In genomic region chr2:43057742-43058706, GRCh38 we compare ENCODE assay signal across 16 cellular contexts.
A peak's percentile ranks its signal among the peaks of the same experiment; 100 is the strongest.
DNase-seq lines count a peak whose midpoint lies in the region; ATAC-seq and TF ChIP-seq lines count a peak whose summit lies in the region.
"Had no signal": no experiment of that assay in that cellular context is flagged by ENCODE, and none has a peak within 500 bp of the region (broad histone marks: within the 10 kb centered on the region; RNA-seq: fewer than 3 reads in every experiment).

No MANE protein-coding gene starts in this region.

- H4K20me1 ChIP-seq in SK-N-SH (ENCODE audit: insufficient read depth), result no peaks in the 10 kb centered on the region
- H4K20me1 ChIP-seq: BLaER1 had no signal

- H4K12ac ChIP-seq in trophoblast cell (ENCODE audit: low read depth, low read length), result no peak overlapping the region

- H3K4me3 Mint-ChIP-seq in endodermal cell, result no peak overlapping the region

- peaks cover 3% of the 10 kb centered on the region for H3K27me3 Mint-ChIP-seq in endodermal cell (ENCODE audit: insufficient read depth)

- no peak overlapping the region for H2BK5ac ChIP-seq in trophoblast cell (ENCODE audit: low read depth, low read length, poor library complexity)

- peaks cover 4% of the 10 kb centered on the region for H3K79me1 ChIP-seq in trophoblast cell (ENCODE audit: low read length)

- no peak overlapping the region for H3K27ac Mint-ChIP-seq in endodermal cell

- H3K4me1 ChIP-seq in SK-N-SH (ENCODE audit: control insufficient read depth in 1 of 2, insufficient read depth in 2 of 2, low read depth in 1 of 2, low read length in 1 of 2), result peaks cover 30 to 62% of the 10 kb centered on the region in 2 experiments
- peaks cover 4% of the 10 kb centered on the region for H3K4me1 ChIP-seq in endodermal cell (ENCODE audit: control insufficient read depth, insufficient read depth, low read length)
- peaks cover 9 to 11% of the 10 kb centered on the region in 2 experiments for H3K4me1 ChIP-seq in trophoblast cell (ENCODE audit: control insufficient read depth in 1 of 2, insufficient read depth in 2 of 2, low read length in 2 of 2)

- no peaks in the 10 kb centered on the region for H3K9me2 ChIP-seq in SK-N-SH

- ATAC-seq in GM21723 (IDR thresholded peaks at IDR 0.05; ENCODE audit: unreplicated experiment), result no peak
- ATAC-seq: upper lobe of right lung had no signal

- 93% methylated on average over 16 of the region's 20 CpGs for WGBS in SK-N-SH (ENCODE audit: low lambda C conversion rate)
- 77 to 79% methylated on average over 15 to 20 of the region's 20 CpGs for WGBS in endodermal cell (ENCODE audit: insufficient coverage in 1 of 2, insufficient read length in 1 of 2), 2 experiments
- WGBS in trophoblast cell (ENCODE audit: extremely low coverage, insufficient coverage, insufficient read length), result no CpG with 5 or more reads among the region's 20 CpGs

- TF ChIP-seq RAD21 in SK-N-SH (IDR thresholded peaks at IDR 0.05; ENCODE audit: low read length), result no peak

- H3K27me3 ChIP-seq in HL-60 (ENCODE audit: insufficient read depth, poor library complexity, severe bottlenecking) (no peaks in the 10 kb centered on the region), SK-N-SH (ENCODE audit: insufficient read depth) (no peaks in the 10 kb centered on the region), endodermal cell (ENCODE audit: control insufficient read depth, insufficient read depth, low read length, poor library complexity, severe bottlenecking) (no peaks in the 10 kb centered on the region), trophoblast cell (ENCODE audit: insufficient read depth, low read length) (no peaks in the 10 kb centered on the region), MG63 (no peaks in the 10 kb centered on the region)
- H3K27me3 ChIP-seq: BLaER1, upper lobe of right lung had no signal

- peaks cover 18% of the 10 kb centered on the region for H3K4me1 Mint-ChIP-seq in endodermal cell

- no peak for TF ChIP-seq EP300 in SK-N-SH (IDR thresholded peaks at IDR 0.05; ENCODE audit: borderline replicate concordance in 1 of 2, low read depth in 1 of 2, low read length in 1 of 2)

- no peak overlapping the region for H4K91ac ChIP-seq in trophoblast cell (ENCODE audit: low read depth, low read length)

- H3K4me2 ChIP-seq in SK-N-SH, result peak overlapping the region; percentile 53; the same call in 1 of the 2 replicates
- H3K4me2 ChIP-seq in trophoblast cell (ENCODE audit: low read length), result no peak overlapping the region

- peaks cover 25% of the 10 kb centered on the region for H3F3A ChIP-seq in SK-N-SH (replicated peaks; ENCODE audit: insufficient read depth)

- peak overlapping the region; percentile 22 for H3K14ac ChIP-seq in trophoblast cell (ENCODE audit: low read length)

- no peak overlapping the region for H3K4me3 ChIP-seq in HL-60 (replicated peaks; ENCODE audit: insufficient read depth, low read length)
- no peak overlapping the region for H3K4me3 ChIP-seq in SK-N-SH (ENCODE audit: low read depth in 2 of 2, low read length in 1 of 2)
- H3K4me3 ChIP-seq in endodermal cell (ENCODE audit: low read length), result no peak overlapping the region
- H3K4me3 ChIP-seq in trophoblast cell (ENCODE audit: low read depth, low read length), result no peak overlapping the region
- H3K4me3 ChIP-seq in MG63, result no peak overlapping the region
- H3K4me3 ChIP-seq: BLaER1, upper lobe of right lung had no signal

- TF ChIP-seq CTCF in HL-60 (IDR thresholded peaks at IDR 0.05; ENCODE audit: insufficient read depth, low read length), result no peak
- no peak for TF ChIP-seq CTCF in SK-N-SH (IDR thresholded peaks at IDR 0.05)
- TF ChIP-seq CTCF in endodermal cell (conservative IDR thresholded peaks at IDR 0.05), result no peak

- CTCF ChIA-PET in SK-N-SH (lab: Yijun Ruan, JAX), result interaction anchor here (0.6 to 1.1 kb wide), 2 partner anchors 34 to 176 kb away, joined by 3 read pairs; no protein-coding TSS in a partner anchor

- H3K27ac ChIP-seq in HL-60 (replicated peaks) (peak overlapping the region; percentile 12; the same call in 1 of the 2 replicates), SK-N-SH (ENCODE audit: low read depth in 2 of 2, low read length in 1 of 2) (peak overlapping the region in 1 of 2 experiments; percentile 68; a peak in 2 of 4 replicates), endodermal cell (ENCODE audit: low read depth, low read length) (peak overlapping the region; percentile 38), trophoblast cell (ENCODE audit: low read depth, low read length) (no peak overlapping the region)
- H3K27ac ChIP-seq: BLaER1, upper lobe of right lung had no signal

- POLR2A ChIA-PET in SK-N-SH (lab: Yijun Ruan, JAX), result no interaction called here

- peak overlapping the region; percentile 40 for H2AK5ac ChIP-seq in trophoblast cell (ENCODE audit: low read length)

- no peak overlapping the region for H3K23ac ChIP-seq in trophoblast cell (ENCODE audit: low read length)

- no peak overlapping the region for H3K18ac ChIP-seq in trophoblast cell (ENCODE audit: low read length)

- H2BK120ac ChIP-seq in trophoblast cell (ENCODE audit: insufficient read depth, low read length, poor library complexity), result no peak overlapping the region

- H3K36me3 ChIP-seq in SK-N-SH (replicated peaks in 1 of 2; ENCODE audit: control insufficient read depth in 1 of 2, insufficient read depth in 2 of 2, low read length in 1 of 2), result no peaks in the 10 kb centered on the region
- no peaks in the 10 kb centered on the region for H3K36me3 ChIP-seq in endodermal cell (ENCODE audit: control insufficient read depth, insufficient read depth, low read length)
- no peaks in the 10 kb centered on the region for H3K36me3 ChIP-seq in trophoblast cell (ENCODE audit: control insufficient read depth in 1 of 2, insufficient read depth in 2 of 2, low read length in 2 of 2)
- H3K36me3 ChIP-seq in MG63, result no peaks in the 10 kb centered on the region
- H3K36me3 ChIP-seq: BLaER1, upper lobe of right lung had no signal

- H3K9me3 ChIP-seq in SK-N-SH (0 out of 2 replicates have a peak, but pooled peaks cover 5% of the 10 kb centered on the region), endodermal cell (ENCODE audit: control insufficient read depth, low read length) (peaks cover 13% of the 10 kb centered on the region), trophoblast cell (ENCODE audit: insufficient read depth, low read depth, low read length) (peaks cover 4% of the 10 kb centered on the region), MG63 (peaks cover 5% of the 10 kb centered on the region)
- H3K9me3 ChIP-seq: upper lobe of right lung had no signal

- H3K9ac ChIP-seq in SK-N-SH, result no peak overlapping the region
- no peak overlapping the region for H3K9ac ChIP-seq in endodermal cell (ENCODE audit: extremely low read depth, low read length, poor library complexity, severe bottlenecking)
- no peak overlapping the region for H3K9ac ChIP-seq in trophoblast cell (ENCODE audit: low read length)
- H3K9ac ChIP-seq: BLaER1 had no signal

- no peak overlapping the region for H4K8ac ChIP-seq in trophoblast cell (ENCODE audit: low read depth, low read length)

- H3K79me2 ChIP-seq in SK-N-SH (ENCODE audit: insufficient read depth), result no peaks in the 10 kb centered on the region
- H3K79me2 ChIP-seq in trophoblast cell (ENCODE audit: control insufficient read depth, insufficient read depth, low read length, poor library complexity), result peaks cover 3% of the 10 kb centered on the region

- no peak for DNase-seq in HL-60 (ENCODE audit: low read depth in 1 of 2, low spot score in 1 of 2)
- DNase-seq in SK-N-SH, result no peak
- DNase-seq in endodermal cell, result peak; percentile 65
- DNase-seq in trophoblast cell, result peak in 1 of 2 donors; percentile 55
- no peak for DNase-seq in MG63
- DNase-seq in NCI-H1694 (lab: John Stamatoyannopoulos, UW), result no peak
- no peak for DNase-seq in NCI-H446 treated with DMSO at 0.1 percent for 48 hours (lab: John Stamatoyannopoulos, UW)
- DNase-seq: activated CD8-positive, alpha-beta memory T cell treated with anti-CD3 and anti-CD28 coated beads, Interleukin-2, amount 50 U/mL, for 4 hours; activated naive CD4-positive, alpha-beta T cell treated with anti-CD3 and anti-CD28 coated beads, Interleukin-2, amount 50 U/mL, for 16 hours; glutamatergic neuron; left cardiac atrium; stimulated activated CD4-positive, alpha-beta T cell treated with anti-CD3 and anti-CD28 coated beads, Interleukin-2, amount 100 ng/mL, for 48 hours; SW 1271; upper lobe of right lung had no signal

- peaks cover 20% of the 10 kb centered on the region for H3K9me3 Mint-ChIP-seq in endodermal cell

- peaks cover 5% of the 10 kb centered on the region for H3K36me3 Mint-ChIP-seq in endodermal cell (ENCODE audit: low read depth)

- H3K4ac ChIP-seq in trophoblast cell (ENCODE audit: low read depth, low read length), result no peak overlapping the region

- H2BK12ac ChIP-seq in trophoblast cell (ENCODE audit: low read length), result peak overlapping the region; percentile 56

- H2AFZ ChIP-seq in SK-N-SH (ENCODE audit: low read depth) (no peak overlapping the region), trophoblast cell (ENCODE audit: insufficient read depth, low read length, poor library complexity) (no peak overlapping the region)

TF ChIP-seq in SK-N-SH, 30 proteins besides CTCF, POLR2A, EP300 and RAD21 (continues in another document):
- TF ChIP-seq RXRA (IDR thresholded peaks at IDR 0.05; ENCODE audit: borderline replicate concordance, low read depth), result no peak
- TF ChIP-seq YY1 (IDR thresholded peaks at IDR 0.05; ENCODE audit: low read depth), result no peak
- no peak for TF ChIP-seq NRF1 (IDR thresholded peaks at IDR 0.05; ENCODE audit: low read depth, low read length)
- TF ChIP-seq GABPA (IDR thresholded peaks at IDR 0.05; ENCODE audit: low read depth), result no peak
- no peak for TF ChIP-seq SMC3 (IDR thresholded peaks at IDR 0.05; ENCODE audit: low read depth, low read length)
- no peak for TF ChIP-seq CHD2 (IDR thresholded peaks at IDR 0.05; ENCODE audit: low read length, partially characterized antibody)
- TF ChIP-seq, protein P1, sequence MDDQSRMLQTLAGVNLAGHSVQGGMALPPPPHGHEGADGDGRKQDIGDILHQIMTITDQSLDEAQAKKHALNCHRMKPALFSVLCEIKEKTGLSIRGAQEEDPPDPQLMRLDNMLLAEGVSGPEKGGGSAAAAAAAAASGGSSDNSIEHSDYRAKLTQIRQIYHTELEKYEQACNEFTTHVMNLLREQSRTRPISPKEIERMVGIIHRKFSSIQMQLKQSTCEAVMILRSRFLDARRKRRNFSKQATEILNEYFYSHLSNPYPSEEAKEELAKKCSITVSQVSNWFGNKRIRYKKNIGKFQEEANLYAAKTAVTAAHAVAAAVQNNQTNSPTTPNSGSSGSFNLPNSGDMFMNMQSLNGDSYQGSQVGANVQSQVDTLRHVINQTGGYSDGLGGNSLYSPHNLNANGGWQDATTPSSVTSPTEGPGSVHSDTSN (IDR thresholded peaks at IDR 0.05), result no peak
- TF ChIP-seq, protein P2, sequence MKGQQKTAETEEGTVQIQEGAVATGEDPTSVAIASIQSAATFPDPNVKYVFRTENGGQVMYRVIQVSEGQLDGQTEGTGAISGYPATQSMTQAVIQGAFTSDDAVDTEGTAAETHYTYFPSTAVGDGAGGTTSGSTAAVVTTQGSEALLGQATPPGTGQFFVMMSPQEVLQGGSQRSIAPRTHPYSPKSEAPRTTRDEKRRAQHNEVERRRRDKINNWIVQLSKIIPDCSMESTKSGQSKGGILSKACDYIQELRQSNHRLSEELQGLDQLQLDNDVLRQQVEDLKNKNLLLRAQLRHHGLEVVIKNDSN (IDR thresholded peaks at IDR 0.05; ENCODE audit: borderline replicate concordance, low read depth), result no peak
- no peak for TF ChIP-seq MEF2A (IDR thresholded peaks at IDR 0.05; ENCODE audit: borderline replicate concordance, low read depth)
